ENCODE assay signal across 9 cellular contexts in the genomic region with DNA sequence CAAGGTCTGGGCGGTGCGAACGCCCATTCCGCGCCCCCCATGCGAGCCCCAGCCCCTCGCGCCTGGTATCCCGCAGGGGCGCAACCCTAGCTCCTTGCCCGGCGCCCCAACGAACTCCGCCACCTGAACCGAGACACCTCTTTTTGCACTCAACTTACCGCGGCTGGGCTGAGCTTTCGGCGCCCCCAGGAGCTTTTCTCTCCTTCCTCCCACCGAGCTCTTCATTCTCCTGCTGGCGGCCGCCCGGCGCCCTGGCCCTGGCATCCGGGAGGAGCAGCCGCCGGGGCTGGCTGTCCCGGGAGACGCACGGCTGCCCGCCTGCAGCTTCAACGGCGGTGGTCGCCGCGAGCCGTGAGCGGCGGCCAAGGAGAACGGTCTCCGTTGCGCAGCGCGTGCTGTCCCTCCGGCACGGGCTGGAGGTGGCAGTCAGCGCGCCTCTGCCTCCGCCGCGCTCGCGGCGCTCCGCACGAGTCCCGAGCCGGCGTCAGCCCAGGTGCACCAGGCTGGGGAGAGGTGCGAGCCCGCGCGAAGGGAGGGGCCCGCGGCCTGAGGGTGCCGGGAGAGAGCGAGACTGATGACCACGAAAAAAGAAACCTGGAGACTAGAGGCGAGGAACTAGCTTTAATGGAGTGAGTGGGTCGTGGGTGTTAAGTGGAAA.
DNase-seq lines count a peak whose midpoint lies in the region; ATAC-seq, FAIRE-seq and TF ChIP-seq lines count a peak whose summit lies in the region.
"Had no signal": no experiment of that assay in that cellular context is flagged by ENCODE, and none has a peak within 500 bp of the region (broad histone marks: within the 10 kb centered on the region; RNA-seq: fewer than 3 reads in every experiment).

No MANE protein-coding gene starts in this region.

- peaks cover 3 to 8% (median 5%) of the 10 kb centered on the region in 4 experiments; a peak in 4 of 7 replicates for H3K4me1 ChIP-seq in H1 (replicated peaks in 1 of 4; ENCODE audit: control insufficient read depth in 3 of 4, insufficient read depth in 4 of 4, low read length in 3 of 4)
- H3K4me1 ChIP-seq in mesendoderm (ENCODE audit: control insufficient read depth, low read depth, low read length): no peaks in the 10 kb centered on the region
- no peaks in the 10 kb centered on the region for H3K4me1 ChIP-seq in upper lobe of right lung
- peaks cover 8% of the 10 kb centered on the region for H3K4me1 ChIP-seq in PC-3 (ENCODE audit: insufficient read depth, low read length)

- peak overlapping the region; percentile 86 to 92 for H3K4me2 ChIP-seq in H1 (ENCODE audit: insufficient read depth in 1 of 2, low read depth in 2 of 2, low read length in 2 of 2)
- H3K4me2 ChIP-seq in mesendoderm (ENCODE audit: low read length): peak overlapping the region; percentile 83
- H3K4me2 ChIP-seq in PC-3 (ENCODE audit: low read length): no peak overlapping the region

- no peak overlapping the region for H4K8ac ChIP-seq in H1 (ENCODE audit: extremely low read depth, insufficient read depth, low read length)
- no peak overlapping the region for H4K8ac ChIP-seq in mesendoderm (ENCODE audit: low read depth, low read length)

- no peak overlapping the region for H3K4ac ChIP-seq in H1 (replicated peaks; ENCODE audit: insufficient read length, low read depth, low read length)
- no peak overlapping the region for H3K4ac ChIP-seq in mesendoderm (ENCODE audit: low read depth, low read length)

- ATAC-seq in upper lobe of right lung (peak; percentile 55), PC-3 (no peak)

- no peak overlapping the region for H2BK15ac ChIP-seq in H1 (ENCODE audit: low read length)
- H2BK15ac ChIP-seq in mesendoderm (replicated peaks; ENCODE audit: low read depth): no peak overlapping the region

- H3K9me3 ChIP-seq in H1 (ENCODE audit: insufficient read depth in 2 of 2, low read depth in 1 of 2, low read length in 1 of 2) (no peaks in the 10 kb centered on the region), upper lobe of right lung (no peaks in the 10 kb centered on the region), PC-3 (ENCODE audit: low read length) (no peaks in the 10 kb centered on the region)

- 0 out of 2 replicates have a peak overlapping the region, but pooled peaks have one; percentile 75 for H2AFZ ChIP-seq in H1 (ENCODE audit: low read length)
- no peak overlapping the region for H2AFZ ChIP-seq in PC-3 (ENCODE audit: low read length)

- H3K9ac ChIP-seq in H1 (replicated peaks in 1 of 4; ENCODE audit: extremely low read depth in 1 of 4, low read depth in 3 of 4, low read length in 3 of 4) (peak overlapping the region in 1 of 4 experiments; percentile 2; a peak in 2 of 7 replicates), mesendoderm (ENCODE audit: low read length) (peak overlapping the region; percentile 44), PC-3 (ENCODE audit: low read length) (no peak overlapping the region)

- H3K79me2 ChIP-seq in H1 (ENCODE audit: control insufficient read depth in 1 of 2, insufficient read depth in 2 of 2, low read length in 2 of 2) (no peaks in the 10 kb centered on the region), mesendoderm (ENCODE audit: control insufficient read depth, insufficient read depth, low read length) (no peaks in the 10 kb centered on the region), PC-3 (ENCODE audit: low read length) (no peaks in the 10 kb centered on the region)

- H3K27ac ChIP-seq in H1 (ENCODE audit: low read depth, low read length) (no peak overlapping the region), mesendoderm (ENCODE audit: low read depth, low read length) (no peak overlapping the region), upper lobe of right lung (no peak overlapping the region), PC-3 (ENCODE audit: low read length) (no peak overlapping the region)

- H3K23ac ChIP-seq in H1 (ENCODE audit: insufficient read length): no peak overlapping the region
- no peak overlapping the region for H3K23ac ChIP-seq in mesendoderm (ENCODE audit: low read length)

- H3K18ac ChIP-seq in H1 (ENCODE audit: extremely low read depth, low read length) (peak overlapping the region; percentile 56; the same call in 1 of the 2 replicates), mesendoderm (ENCODE audit: low read length) (no peak overlapping the region)

- H2BK120ac ChIP-seq in H1 (replicated peaks; ENCODE audit: low read depth, low read length) (peak overlapping the region; percentile 21), mesendoderm (ENCODE audit: low read depth, low read length) (no peak overlapping the region)

- H3K79me1 ChIP-seq in H1 (ENCODE audit: low read depth, low read length) (no peaks in the 10 kb centered on the region), mesendoderm (ENCODE audit: low read length) (no peaks in the 10 kb centered on the region)

- POLR2A ChIA-PET in H1 (lab: Charles Lee; ENCODE audit: partially characterized antibody) (interaction anchor here (1.6 kb wide), 1 partner anchor 19 kb away, joined by 4 read pairs; no protein-coding TSS in a partner anchor), PC-3 (lab: Charles Lee; ENCODE audit: unreplicated experiment) (no interaction called here)

- H3F3A ChIP-seq in PC-3 (ENCODE audit: low read length, unreplicated experiment): peaks cover 2% of the 10 kb centered on the region

- H3K14ac ChIP-seq in H1 (ENCODE audit: insufficient read length): no peak overlapping the region

- WGBS in H1 (ENCODE audit: extremely low coverage in 1 of 2, insufficient coverage in 1 of 2, insufficient read length in 1 of 2, insufficient replicate concordance in 2 of 2, low coverage in 1 of 2, low lambda C conversion rate in 2 of 2, missing lambda C conversion rate in 1 of 2), 2 experiments: 2% methylated on average over 46 of the region's 70 CpGs; no CpG with 5 or more reads in 1 of the 2 experiments
- no CpG with 5 or more reads among the region's 70 CpGs for WGBS in mesendoderm (ENCODE audit: extremely low coverage, insufficient coverage, low lambda C conversion rate)

- peak; percentile 2 for DNase-seq in NOMO-1 treated with DMSO at 0.1 percent for 48 hours (lab: John Stamatoyannopoulos, UW; ENCODE audit: unreplicated experiment)
- no peak for DNase-seq in NOMO-1 (lab: John Stamatoyannopoulos, UW; ENCODE audit: unreplicated experiment in 2 of 2)
- DNase-seq in H1 (ENCODE audit: low read depth in 1 of 2, low spot score in 2 of 2): peak in 1 of 2 experiments; percentile 68
- peak; percentile 57 for DNase-seq in mesendoderm
- peak; percentile 64 for DNase-seq in upper lobe of right lung
- no peak for DNase-seq in PC-3
- DNase-seq in activated CD4-positive, CD25-positive, alpha-beta regulatory T cell treated with anti-CD3 and anti-CD28 coated beads, Interleukin-2, amount 50 U/mL, for 72 hours: no peak
- no peak for DNase-seq in pons (ENCODE audit: low spot score)
- DNase-seq: NCI-H226 had no signal

- peak in 1 of 2 experiments; percentile 49; a peak in 1 of 3 replicates for TF ChIP-seq EP300 in H1 (IDR thresholded peaks at IDR 0.05; ENCODE audit: borderline replicate concordance in 1 of 2, low read depth in 2 of 2, low read length in 2 of 2)

- no peaks in the 10 kb centered on the region for H4K20me1 ChIP-seq in H1 (replicated peaks in 1 of 2; ENCODE audit: control insufficient read depth in 1 of 2, insufficient read depth in 2 of 2, low read length in 2 of 2)
- H4K20me1 ChIP-seq in PC-3 (ENCODE audit: low read length): no peaks in the 10 kb centered on the region

- H3K4me3 ChIP-seq in H1 (ENCODE audit: extremely low read depth in 1 of 4, insufficient read depth in 2 of 4, low read depth in 3 of 4, low read length in 4 of 4) (peak overlapping the region; percentile 32 to 64 (median 52)), mesendoderm (ENCODE audit: low read length) (peak overlapping the region; percentile 25), upper lobe of right lung (peak overlapping the region; percentile 36), PC-3 (ENCODE audit: low read length) (no peak overlapping the region)

- no peak for TF ChIP-seq POLR2A in H1 (IDR thresholded peaks at IDR 0.05; ENCODE audit: control extremely low read depth in 1 of 2, low read depth in 2 of 2, low read length in 2 of 2)

- intact Hi-C loops in upper lobe of right lung (cut with DNase I): no loop called here
- intact Hi-C loops in PC-3 (cut with micrococcal nuclease): no loop called here

- FAIRE-seq in H1 (lab: Jason Lieb, UNC): no peak

- BruUV-seq in PC-3 (replicated peaks; lab: Mats Ljungman, UMichigan): no TSS peak

- no peak overlapping the region for H4K5ac ChIP-seq in H1 (ENCODE audit: insufficient read length, low read depth, low read length)
- no peak overlapping the region for H4K5ac ChIP-seq in mesendoderm (ENCODE audit: low read length)

- H3K56ac ChIP-seq in H1 (replicated peaks; ENCODE audit: insufficient read length, low read depth, low read length) (no peak overlapping the region), mesendoderm (ENCODE audit: low read length) (peak overlapping the region; percentile 69)

- peak overlapping the region; percentile 6; the same call in 1 of the 2 replicates for H2BK5ac ChIP-seq in H1 (ENCODE audit: low read depth, low read length)
- no peak overlapping the region for H2BK5ac ChIP-seq in mesendoderm (ENCODE audit: low read length)

- H3K23me2 ChIP-seq in H1 (ENCODE audit: low read depth, low read length): peaks cover 4% of the 10 kb centered on the region; the same call in 1 of the 2 replicates

- no peak overlapping the region for H2BK20ac ChIP-seq in H1 (ENCODE audit: low read length)

- H2AK5ac ChIP-seq in H1 (ENCODE audit: low read depth, low read length) (no peak overlapping the region), mesendoderm (ENCODE audit: low read length) (no peak overlapping the region)

- peaks cover 6 to 35% (median 25%) of the 10 kb centered on the region in 4 experiments for H3K27me3 ChIP-seq in H1 (replicated peaks in 1 of 4; ENCODE audit: control insufficient read depth in 3 of 4, extremely low read depth in 1 of 4, insufficient read depth in 3 of 4, low read length in 3 of 4)
- peaks cover 3% of the 10 kb centered on the region for H3K27me3 ChIP-seq in mesendoderm (ENCODE audit: insufficient read depth, low read length, poor library complexity)
- peaks cover 26% of the 10 kb centered on the region for H3K27me3 ChIP-seq in upper lobe of right lung
- H3K27me3 ChIP-seq in PC-3 (ENCODE audit: low read length): no peaks in the 10 kb centered on the region

- CTCF ChIA-PET in H1 (lab: Charles Lee; ENCODE audit: partially characterized antibody) (interaction anchor here (0.8 to 1.7 kb wide), 4 partner anchors 58 to 332 kb away, joined by 3 read pairs; no protein-coding TSS in a partner anchor), PC-3 (lab: Charles Lee) (no interaction called here)

- no peak overlapping the region for H4K91ac ChIP-seq in H1 (replicated peaks; ENCODE audit: insufficient read length, low read length)

- TF ChIP-seq RAD21 in H1 (IDR thresholded peaks at IDR 0.05 in 1 of 2, conservative IDR thresholded peaks at IDR 0.05 in 1 of 2; ENCODE audit: low read depth in 2 of 2, low read length in 2 of 2): no peak; a peak in 1 of 4 replicates

- no peak overlapping the region for H2BK12ac ChIP-seq in H1 (ENCODE audit: low read depth, low read length)

- no peaks in the 10 kb centered on the region for H3K9me2 ChIP-seq in PC-3 (replicated peaks; ENCODE audit: low read length)

- H3K36me3 ChIP-seq in H1 (ENCODE audit: control insufficient read depth in 2 of 4, insufficient read depth in 4 of 4, low read length in 3 of 4): no peaks in the 10 kb centered on the region
- H3K36me3 ChIP-seq in mesendoderm (ENCODE audit: control insufficient read depth, insufficient read depth, low read length): no peaks in the 10 kb centered on the region
- no peaks in the 10 kb centered on the region for H3K36me3 ChIP-seq in upper lobe of right lung
- no peaks in the 10 kb centered on the region for H3K36me3 ChIP-seq in PC-3 (ENCODE audit: low read depth, low read length)

- no peak for TF ChIP-seq CTCF in H1 (IDR thresholded peaks at IDR 0.05; ENCODE audit: control extremely low read depth in 1 of 3, insufficient read depth in 1 of 3, low read depth in 1 of 3, low read length in 3 of 3)
- TF ChIP-seq CTCF in upper lobe of right lung (IDR thresholded peaks at IDR 0.05): no peak
- no peak for TF ChIP-seq CTCF in PC-3 (conservative IDR thresholded peaks at IDR 0.05; ENCODE audit: low read depth, low read length)

Comparison
In these comparisons a context has a peak if more than half of its experiments do, and no peak if none do; other contexts are left out.
1. DNase-seq: peak in NOMO-1 treated with DMSO at 0.1 percent for 48 hours (single experiment), mesendoderm (single experiment) and upper lobe of right lung (single experiment); none in NOMO-1 (0 of 2), PC-3 (single experiment), activated CD4-positive, CD25-positive, alpha-beta regulatory T cell treated with anti-CD3 and anti-CD28 coated beads, Interleukin-2, amount 50 U/mL, for 72 hours (single experiment) and pons (single experiment).